ENCODE assay signal across 1 cellular context in the genomic region with DNA sequence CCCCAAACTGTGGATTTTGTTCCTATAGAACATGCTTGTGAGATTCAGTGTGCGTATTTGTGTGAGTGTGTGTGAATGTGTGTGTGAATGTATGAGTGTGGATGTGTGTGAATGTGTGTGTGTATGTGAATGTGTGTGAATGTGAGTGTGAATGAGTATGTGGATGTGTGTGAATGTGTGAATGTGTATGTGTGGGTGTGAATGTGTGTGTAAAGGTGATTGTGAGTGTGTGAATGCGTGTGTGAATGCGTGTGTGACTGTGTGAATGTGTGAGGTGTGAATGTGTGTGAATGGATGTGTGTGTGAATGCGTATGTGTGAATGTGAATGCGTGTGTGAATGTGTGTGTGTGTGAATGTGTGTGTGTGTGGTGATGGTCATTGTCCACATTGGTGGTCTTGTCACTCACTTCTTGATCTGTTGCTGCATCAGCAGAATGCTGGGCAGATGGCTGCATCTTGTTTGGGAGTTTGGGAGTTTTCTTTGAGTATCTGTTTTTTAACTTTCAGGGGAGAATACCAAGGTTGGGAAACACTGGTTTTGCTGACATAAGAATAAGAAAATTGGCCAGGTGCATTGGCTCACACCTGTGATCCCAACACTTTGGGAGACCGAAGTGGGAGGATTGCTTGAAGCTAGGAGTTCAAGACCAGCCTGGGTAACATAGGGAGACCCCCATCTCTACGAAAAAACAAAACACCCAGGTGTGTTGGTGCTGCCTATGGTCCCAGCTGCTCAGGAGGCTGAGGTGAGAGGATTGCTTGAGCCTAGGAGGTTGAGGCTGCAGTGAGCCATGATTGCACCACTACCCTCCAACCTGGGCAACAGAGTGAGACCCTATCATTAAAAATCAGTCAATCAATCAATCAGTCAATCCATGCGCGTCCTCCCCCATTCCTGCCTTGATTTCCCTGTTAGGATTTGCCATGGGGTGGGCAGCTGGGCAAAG.
TF ChIP-seq lines count a peak whose summit lies in the region.

No MANE protein-coding gene starts in this region.

TF ChIP-seq in K562, 482 proteins besides CTCF, POLR2A, EP300 and RAD21:
- TF ChIP-seq, protein P1, sequence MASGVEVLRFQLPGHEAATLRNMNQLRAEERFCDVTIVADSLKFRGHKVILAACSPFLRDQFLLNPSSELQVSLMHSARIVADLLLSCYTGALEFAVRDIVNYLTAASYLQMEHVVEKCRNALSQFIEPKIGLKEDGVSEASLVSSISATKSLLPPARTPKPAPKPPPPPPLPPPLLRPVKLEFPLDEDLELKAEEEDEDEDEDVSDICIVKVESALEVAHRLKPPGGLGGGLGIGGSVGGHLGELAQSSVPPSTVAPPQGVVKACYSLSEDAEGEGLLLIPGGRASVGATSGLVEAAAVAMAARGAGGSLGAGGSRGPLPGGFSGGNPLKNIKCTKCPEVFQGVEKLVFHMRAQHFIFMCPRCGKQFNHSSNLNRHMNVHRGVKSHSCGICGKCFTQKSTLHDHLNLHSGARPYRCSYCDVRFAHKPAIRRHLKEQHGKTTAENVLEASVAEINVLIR (CRISPR knock-in tag; IDR thresholded peaks at IDR 0.05) = no peak
- TF ChIP-seq, protein P2, sequence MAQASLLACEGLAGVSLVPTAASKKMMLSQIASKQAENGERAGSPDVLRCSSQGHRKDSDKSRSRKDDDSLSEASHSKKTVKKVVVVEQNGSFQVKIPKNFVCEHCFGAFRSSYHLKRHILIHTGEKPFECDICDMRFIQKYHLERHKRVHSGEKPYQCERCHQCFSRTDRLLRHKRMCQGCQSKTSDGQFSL (CRISPR knock-in tag; IDR thresholded peaks at IDR 0.05) = no peak
- TF ChIP-seq, protein P2 (tag; IDR thresholded peaks at IDR 0.05) = no peak
- TF ChIP-seq ZNF23 (CRISPR knock-in tag; IDR thresholded peaks at IDR 0.05) = no peak
- 0 out of 2 replicates have a peak, but pooled peaks have one; percentile 28 for TF ChIP-seq C11orf30 (IDR thresholded peaks at IDR 0.05; ENCODE audit: low read depth)
- 0 out of 2 replicates have a peak, but pooled peaks have one; percentile 32 for TF ChIP-seq ZNF316 (IDR thresholded peaks at IDR 0.05)
